ENCODE assay signal across 9 cellular contexts in the genomic region with DNA sequence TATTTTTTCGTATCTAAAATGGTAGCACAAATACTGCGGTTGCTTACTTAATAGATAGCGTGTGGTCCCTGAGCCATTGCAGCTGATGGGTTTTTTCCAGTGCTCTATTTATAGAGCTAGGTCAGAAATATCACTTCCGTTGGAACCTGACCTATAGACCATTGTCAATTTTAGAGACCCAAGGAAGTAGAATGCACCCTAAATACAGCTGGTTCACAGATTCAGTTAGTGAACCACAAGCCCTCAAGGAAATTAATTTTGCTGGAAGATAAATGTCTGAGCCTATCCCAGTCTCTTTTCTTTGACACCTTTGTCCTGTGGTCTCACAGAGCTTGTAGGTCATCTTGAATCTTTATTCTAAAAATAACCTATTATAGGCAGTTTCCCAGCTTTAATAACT.
DNase-seq lines count a peak whose midpoint lies in the region; ATAC-seq, FAIRE-seq and TF ChIP-seq lines count a peak whose summit lies in the region.
"Had no signal": no experiment of that assay in that cellular context is flagged by ENCODE, and none has a peak within 500 bp of the region (broad histone marks: within the 10 kb centered on the region; RNA-seq: fewer than 3 reads in every experiment).

No MANE protein-coding gene starts in this region.

- peak overlapping the region; percentile 64 to 69 for H3K27ac Mint-ChIP-seq in natural killer cell
- H3K27ac Mint-ChIP-seq in activated T-cell treated with anti-CD3 and anti-CD28 coated beads, Interleukin-2, amount 50 U/mL, for 72 hours: no peak overlapping the region

- H2BK5ac ChIP-seq in IMR-90 (ENCODE audit: low read depth, low read length, poor library complexity, severe bottlenecking): no peak overlapping the region

- H2AFZ ChIP-seq in IMR-90 (replicated peaks; ENCODE audit: low read length, poor library complexity): no peak overlapping the region

- 73% methylated on average over 2 of the region's 4 CpGs; no CpG with 5 or more reads in 1 of the 2 experiments for WGBS in IMR-90 (ENCODE audit: extremely low coverage in 2 of 2, insufficient read length in 1 of 2), 2 experiments

- no peak for FAIRE-seq in frontal cortex (lab: Jason Lieb, UNC)

- H3K27me3 ChIP-seq in IMR-90 (ENCODE audit: control insufficient read depth, insufficient read depth, low read length): no peaks in the 10 kb centered on the region

- peak overlapping the region; percentile 8 for H3K4me3 Mint-ChIP-seq in natural killer cell
- H3K4me3 Mint-ChIP-seq in activated T-cell treated with anti-CD3 and anti-CD28 coated beads, Interleukin-2, amount 50 U/mL, for 72 hours: no peak overlapping the region

- no peaks in the 10 kb centered on the region for H3K36me3 ChIP-seq in IMR-90 (ENCODE audit: control insufficient read depth, insufficient read depth, low read length)

- intact Hi-C loops in IMR-90 (cut with micrococcal nuclease) (no loop called here), natural killer cell (cut with micrococcal nuclease) (loop anchor here (10.0 kb wide), 3 partner anchors 117 to 383 kb away; no protein-coding TSS in a partner anchor)

- H2BK120ac ChIP-seq in IMR-90 (ENCODE audit: low read depth, low read length): no peak overlapping the region

- in situ Hi-C loops in IMR-90 (cut with MboI; ENCODE audit: low sequenced_read_pairs): no loop called here

- no peak overlapping the region for H2AK5ac ChIP-seq in IMR-90 (ENCODE audit: low read depth, low read length)

- H3K9ac ChIP-seq in IMR-90 (ENCODE audit: low read depth, low read length): no peak overlapping the region

- no peak overlapping the region for H4K91ac ChIP-seq in IMR-90 (ENCODE audit: insufficient read depth, low read depth, low read length)

- peak overlapping the region; percentile 9; the same call in 1 of the 2 replicates for H2BK20ac ChIP-seq in IMR-90 (ENCODE audit: low read depth, low read length)

- peaks cover 34% of the 10 kb centered on the region for H3K4me1 ChIP-seq in IMR-90 (ENCODE audit: control insufficient read depth, insufficient read depth, low read length)

- no peak for TF ChIP-seq CTCF in IMR-90 (conservative IDR thresholded peaks at IDR 0.05; ENCODE audit: low read depth, low read length)
- TF ChIP-seq CTCF in natural killer cell (IDR thresholded peaks at IDR 0.05): no peak

- no peak overlapping the region for H3K18ac ChIP-seq in IMR-90 (ENCODE audit: low read depth, low read length)

- no peak overlapping the region for H3K14ac ChIP-seq in IMR-90 (replicated peaks; ENCODE audit: low read depth, low read length)

- no peak for TF ChIP-seq POLR2A in IMR-90 (IDR thresholded peaks at IDR 0.05; ENCODE audit: low read depth, low read length)

- H3K9me3 ChIP-seq in IMR-90 (ENCODE audit: control insufficient read depth, insufficient read depth, low read length): no peaks in the 10 kb centered on the region

- H3K9me1 ChIP-seq in IMR-90 (ENCODE audit: insufficient read depth, low read length): peaks cover 23% of the 10 kb centered on the region

- TF ChIP-seq RAD21 in IMR-90 (IDR thresholded peaks at IDR 0.05; ENCODE audit: low read length): no peak

- no peak overlapping the region for H3K4me2 ChIP-seq in IMR-90 (ENCODE audit: low read depth, low read length)

- H3K56ac ChIP-seq in IMR-90 (ENCODE audit: extremely low read depth, insufficient read depth, low read length): no peak overlapping the region

- BruUV-seq in IMR-90 (replicated peaks; lab: Mats Ljungman, UMichigan): no TSS peak

- dilution Hi-C loops in IMR-90 (cut with HindIII; ENCODE audit: low sequenced_read_pairs, unreplicated experiment): no loop called here

- H3K79me1 ChIP-seq in IMR-90 (ENCODE audit: low read depth in 1 of 2, low read length in 2 of 2): peaks cover 0 to 7% of the 10 kb centered on the region in 2 experiments; a peak in 1 of 4 replicates

- H2BK15ac ChIP-seq in IMR-90 (ENCODE audit: low read depth, low read length): no peak overlapping the region

- no peak overlapping the region for H3K4me3 ChIP-seq in IMR-90 (ENCODE audit: insufficient read depth, low read depth, low read length)

- no peak overlapping the region for H2AK9ac ChIP-seq in IMR-90 (replicated peaks; ENCODE audit: low read depth, low read length, poor library complexity)

- peaks cover 52% of the 10 kb centered on the region in 2 donors for H3K4me1 Mint-ChIP-seq in natural killer cell
- peaks cover 26% of the 10 kb centered on the region for H3K4me1 Mint-ChIP-seq in activated T-cell treated with anti-CD3 and anti-CD28 coated beads, Interleukin-2, amount 50 U/mL, for 72 hours (ENCODE audit: low read depth)

- no peaks in the 10 kb centered on the region for H4K20me1 ChIP-seq in IMR-90 (ENCODE audit: insufficient read depth, low read length)

- POLR2A ChIA-PET in IMR-90 (lab: Charles Lee; ENCODE audit: unreplicated experiment): interaction anchor here (0.6 kb wide), 1 partner anchor 460 kb away, joined by 3 read pairs; no protein-coding TSS in a partner anchor

- H4K8ac ChIP-seq in IMR-90 (ENCODE audit: low read depth in 2 of 2, low read length in 2 of 2): no peak overlapping the region

- no peak overlapping the region; the same call in 1 of the 2 replicates for H3K4ac ChIP-seq in IMR-90 (ENCODE audit: low read depth, low read length)

- H3K27me3 Mint-ChIP-seq in natural killer cell (ENCODE audit: low read depth in 2 of 2): no peaks in the 10 kb centered on the region
- no peaks in the 10 kb centered on the region for H3K27me3 Mint-ChIP-seq in activated T-cell treated with anti-CD3 and anti-CD28 coated beads, Interleukin-2, amount 50 U/mL, for 72 hours (ENCODE audit: low read depth)

- no peak overlapping the region for H3K23ac ChIP-seq in IMR-90 (ENCODE audit: low read depth, low read length)

- H3K9me3 Mint-ChIP-seq in natural killer cell: no peaks in the 10 kb centered on the region
- H3K9me3 Mint-ChIP-seq in activated T-cell treated with anti-CD3 and anti-CD28 coated beads, Interleukin-2, amount 50 U/mL, for 72 hours: no peaks in the 10 kb centered on the region

- ATAC-seq in GM18909 (IDR thresholded peaks at IDR 0.05; ENCODE audit: poor library complexity, unreplicated experiment): peak; percentile 86
- ATAC-seq in HG02610 (IDR thresholded peaks at IDR 0.05; ENCODE audit: unreplicated experiment): peak; percentile 58
- ATAC-seq in IMR-90 (ENCODE audit: low read depth): no peak
- peak in 2 of 3 donors; percentile 71 to 84 for ATAC-seq in natural killer cell
- no peak for ATAC-seq in activated T-cell treated with anti-CD3 and anti-CD28 coated beads, Interleukin-2, amount 50 U/mL, for 72 hours (replicated peaks in 1 of 2)

- DNase-seq in IMR-90: no peak
- no peak for DNase-seq in natural killer cell
- no peak for DNase-seq in GDM1 (lab: John Stamatoyannopoulos, UW)
- DNase-seq in activated T-cell treated with anti-CD3 and anti-CD28 coated beads, Interleukin-2, amount 50 U/mL, for 72 hours: no peak
- DNase-seq in frontal cortex (ENCODE audit: low spot score in 2 of 2): no peak
- no peak for DNase-seq in NK-92 (lab: John Stamatoyannopoulos, UW; ENCODE audit: unreplicated experiment)
- DNase-seq: NCI-H2171 had no signal

- CTCF ChIA-PET in IMR-90 (lab: Yijun Ruan, JAX): no interaction called here

- no peaks in the 10 kb centered on the region for H3K36me3 Mint-ChIP-seq in natural killer cell
- no peaks in the 10 kb centered on the region for H3K36me3 Mint-ChIP-seq in activated T-cell treated with anti-CD3 and anti-CD28 coated beads, Interleukin-2, amount 50 U/mL, for 72 hours (ENCODE audit: insufficient read depth in 2 of 2)

- no peak overlapping the region for H3K27ac ChIP-seq in IMR-90 (ENCODE audit: insufficient read depth, low read length)

- H4K5ac ChIP-seq in IMR-90 (ENCODE audit: low read depth, low read length): no peak overlapping the region

TF ChIP-seq in IMR-90, 13 proteins besides CTCF, POLR2A, EP300 and RAD21:
- TF ChIP-seq ELK1 (IDR thresholded peaks at IDR 0.05; ENCODE audit: borderline replicate concordance, low read depth, low read length) (no peak), NFE2L2 (IDR thresholded peaks at IDR 0.05; ENCODE audit: low read depth, low read length) (no peak), MAZ (IDR thresholded peaks at IDR 0.05; ENCODE audit: borderline replicate concordance, low read depth, low read length) (no peak), MAFK (IDR thresholded peaks at IDR 0.05; ENCODE audit: low read depth, low read length) (no peak), MXI1 (IDR thresholded peaks at IDR 0.05; ENCODE audit: borderline replicate concordance, low read depth, low read length) (no peak), RCOR1 (IDR thresholded peaks at IDR 0.05; ENCODE audit: insufficient replicate concordance, low read length) (no peak), RFX5 (IDR thresholded peaks at IDR 0.05; ENCODE audit: low read depth, low read length) (no peak), FOS (IDR thresholded peaks at IDR 0.05; ENCODE audit: low read depth, low read length) (no peak), SMC3 (IDR thresholded peaks at IDR 0.05; ENCODE audit: low read depth, low read length) (no peak)
- TF ChIP-seq, protein P1, sequence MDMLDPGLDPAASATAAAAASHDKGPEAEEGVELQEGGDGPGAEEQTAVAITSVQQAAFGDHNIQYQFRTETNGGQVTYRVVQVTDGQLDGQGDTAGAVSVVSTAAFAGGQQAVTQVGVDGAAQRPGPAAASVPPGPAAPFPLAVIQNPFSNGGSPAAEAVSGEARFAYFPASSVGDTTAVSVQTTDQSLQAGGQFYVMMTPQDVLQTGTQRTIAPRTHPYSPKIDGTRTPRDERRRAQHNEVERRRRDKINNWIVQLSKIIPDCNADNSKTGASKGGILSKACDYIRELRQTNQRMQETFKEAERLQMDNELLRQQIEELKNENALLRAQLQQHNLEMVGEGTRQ (IDR thresholded peaks at IDR 0.05; ENCODE audit: low read depth, low read length): no peak

Comparison
In these comparisons a context has a peak if more than half of its experiments do, and no peak if none do; other contexts are left out.
1. ATAC-seq: peak in GM18909 (single experiment), HG02610 (single experiment) and natural killer cell (2 of 3); none in IMR-90 (single experiment) and activated T-cell treated with anti-CD3 and anti-CD28 coated beads, Interleukin-2, amount 50 U/mL, for 72 hours (0 of 2).